Comparison of ENCODE assay signal across 1 cellular context in the genomic region with DNA sequence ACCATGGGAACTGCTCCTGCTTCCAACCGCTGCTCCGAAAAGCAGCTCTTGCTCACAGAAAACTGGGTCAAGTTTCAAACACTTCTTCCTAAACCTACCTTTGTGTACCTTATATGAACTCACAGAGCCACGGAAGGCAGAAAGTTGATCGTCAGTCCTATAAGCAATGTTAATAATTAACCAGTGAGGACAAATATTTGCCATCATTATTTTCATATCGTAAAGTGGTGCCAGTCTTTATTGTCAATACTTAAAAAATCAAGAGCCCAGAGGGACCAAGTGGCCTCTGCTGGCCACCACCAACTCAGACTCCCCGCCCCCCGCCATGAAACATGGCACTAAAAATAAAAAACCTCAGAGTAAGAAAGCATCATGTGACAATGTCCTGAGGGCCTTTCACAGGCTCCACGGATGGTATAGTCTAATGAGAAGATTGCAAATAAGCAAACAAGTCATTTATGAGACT.
TF ChIP-seq lines count a peak whose summit lies in the region.

No MANE protein-coding gene starts in this region.

TF ChIP-seq in HepG2, 621 proteins besides CTCF, POLR2A, EP300 and RAD21 (continued from another document):
- TF ChIP-seq, protein P1, sequence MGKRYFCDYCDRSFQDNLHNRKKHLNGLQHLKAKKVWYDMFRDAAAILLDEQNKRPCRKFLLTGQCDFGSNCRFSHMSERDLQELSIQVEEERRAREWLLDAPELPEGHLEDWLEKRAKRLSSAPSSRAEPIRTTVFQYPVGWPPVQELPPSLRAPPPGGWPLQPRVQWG (CRISPR knock-in tag; IDR thresholded peaks at IDR 0.05; ENCODE audit: borderline replicate concordance, low read depth), result no peak
- no peak for TF ChIP-seq ZBTB1 (CRISPR knock-in tag; IDR thresholded peaks at IDR 0.05; ENCODE audit: borderline replicate concordance)
- no peak for TF ChIP-seq CBX5 (CRISPR knock-in tag; IDR thresholded peaks at IDR 0.05; ENCODE audit: borderline replicate concordance)
- no peak for TF ChIP-seq XBP1 (CRISPR knock-in tag; IDR thresholded peaks at IDR 0.05)
- TF ChIP-seq ZNF234 (CRISPR knock-in tag; conservative IDR thresholded peaks at IDR 0.05), result no peak
- no peak for TF ChIP-seq ZFP90 (CRISPR knock-in tag; IDR thresholded peaks at IDR 0.05; ENCODE audit: borderline replicate concordance)
- no peak for TF ChIP-seq MAFK (conservative IDR thresholded peaks at IDR 0.05 in 1 of 2, IDR thresholded peaks at IDR 0.05 in 1 of 2; ENCODE audit: low read length in 2 of 2)
- TF ChIP-seq ZNF777 (CRISPR knock-in tag; IDR thresholded peaks at IDR 0.05), result no peak
- TF ChIP-seq U2AF2 (IDR thresholded peaks at IDR 0.05; ENCODE audit: low read depth, low read length), result no peak
- TF ChIP-seq, protein P2, sequence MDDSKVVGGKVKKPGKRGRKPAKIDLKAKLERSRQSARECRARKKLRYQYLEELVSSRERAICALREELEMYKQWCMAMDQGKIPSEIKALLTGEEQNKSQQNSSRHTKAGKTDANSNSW (CRISPR knock-in tag; IDR thresholded peaks at IDR 0.05; ENCODE audit: borderline replicate concordance), result no peak
- TF ChIP-seq, protein P3, sequence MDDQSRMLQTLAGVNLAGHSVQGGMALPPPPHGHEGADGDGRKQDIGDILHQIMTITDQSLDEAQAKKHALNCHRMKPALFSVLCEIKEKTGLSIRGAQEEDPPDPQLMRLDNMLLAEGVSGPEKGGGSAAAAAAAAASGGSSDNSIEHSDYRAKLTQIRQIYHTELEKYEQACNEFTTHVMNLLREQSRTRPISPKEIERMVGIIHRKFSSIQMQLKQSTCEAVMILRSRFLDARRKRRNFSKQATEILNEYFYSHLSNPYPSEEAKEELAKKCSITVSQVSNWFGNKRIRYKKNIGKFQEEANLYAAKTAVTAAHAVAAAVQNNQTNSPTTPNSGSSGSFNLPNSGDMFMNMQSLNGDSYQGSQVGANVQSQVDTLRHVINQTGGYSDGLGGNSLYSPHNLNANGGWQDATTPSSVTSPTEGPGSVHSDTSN (CRISPR knock-in tag; IDR thresholded peaks at IDR 0.05; ENCODE audit: borderline replicate concordance), result no peak
- TF ChIP-seq RXRB (CRISPR knock-in tag; IDR thresholded peaks at IDR 0.05; ENCODE audit: borderline replicate concordance), result peak; percentile 90
- TF ChIP-seq, protein P4, sequence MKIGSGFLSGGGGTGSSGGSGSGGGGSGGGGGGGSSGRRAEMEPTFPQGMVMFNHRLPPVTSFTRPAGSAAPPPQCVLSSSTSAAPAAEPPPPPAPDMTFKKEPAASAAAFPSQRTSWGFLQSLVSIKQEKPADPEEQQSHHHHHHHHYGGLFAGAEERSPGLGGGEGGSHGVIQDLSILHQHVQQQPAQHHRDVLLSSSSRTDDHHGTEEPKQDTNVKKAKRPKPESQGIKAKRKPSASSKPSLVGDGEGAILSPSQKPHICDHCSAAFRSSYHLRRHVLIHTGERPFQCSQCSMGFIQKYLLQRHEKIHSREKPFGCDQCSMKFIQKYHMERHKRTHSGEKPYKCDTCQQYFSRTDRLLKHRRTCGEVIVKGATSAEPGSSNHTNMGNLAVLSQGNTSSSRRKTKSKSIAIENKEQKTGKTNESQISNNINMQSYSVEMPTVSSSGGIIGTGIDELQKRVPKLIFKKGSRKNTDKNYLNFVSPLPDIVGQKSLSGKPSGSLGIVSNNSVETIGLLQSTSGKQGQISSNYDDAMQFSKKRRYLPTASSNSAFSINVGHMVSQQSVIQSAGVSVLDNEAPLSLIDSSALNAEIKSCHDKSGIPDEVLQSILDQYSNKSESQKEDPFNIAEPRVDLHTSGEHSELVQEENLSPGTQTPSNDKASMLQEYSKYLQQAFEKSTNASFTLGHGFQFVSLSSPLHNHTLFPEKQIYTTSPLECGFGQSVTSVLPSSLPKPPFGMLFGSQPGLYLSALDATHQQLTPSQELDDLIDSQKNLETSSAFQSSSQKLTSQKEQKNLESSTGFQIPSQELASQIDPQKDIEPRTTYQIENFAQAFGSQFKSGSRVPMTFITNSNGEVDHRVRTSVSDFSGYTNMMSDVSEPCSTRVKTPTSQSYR (CRISPR knock-in tag; IDR thresholded peaks at IDR 0.05; ENCODE audit: borderline replicate concordance), result no peak
- TF ChIP-seq CAMTA2 (CRISPR knock-in tag; IDR thresholded peaks at IDR 0.05; ENCODE audit: borderline replicate concordance), result no peak
- no peak for TF ChIP-seq ZNF160 (CRISPR knock-in tag; IDR thresholded peaks at IDR 0.05)
- no peak for TF ChIP-seq HMG20B (CRISPR knock-in tag; conservative IDR thresholded peaks at IDR 0.05)
- TF ChIP-seq, protein P5, sequence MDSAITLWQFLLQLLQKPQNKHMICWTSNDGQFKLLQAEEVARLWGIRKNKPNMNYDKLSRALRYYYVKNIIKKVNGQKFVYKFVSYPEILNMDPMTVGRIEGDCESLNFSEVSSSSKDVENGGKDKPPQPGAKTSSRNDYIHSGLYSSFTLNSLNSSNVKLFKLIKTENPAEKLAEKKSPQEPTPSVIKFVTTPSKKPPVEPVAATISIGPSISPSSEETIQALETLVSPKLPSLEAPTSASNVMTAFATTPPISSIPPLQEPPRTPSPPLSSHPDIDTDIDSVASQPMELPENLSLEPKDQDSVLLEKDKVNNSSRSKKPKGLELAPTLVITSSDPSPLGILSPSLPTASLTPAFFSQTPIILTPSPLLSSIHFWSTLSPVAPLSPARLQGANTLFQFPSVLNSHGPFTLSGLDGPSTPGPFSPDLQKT (CRISPR knock-in tag; IDR thresholded peaks at IDR 0.05; ENCODE audit: borderline replicate concordance), result no peak
- TF ChIP-seq, protein P6, sequence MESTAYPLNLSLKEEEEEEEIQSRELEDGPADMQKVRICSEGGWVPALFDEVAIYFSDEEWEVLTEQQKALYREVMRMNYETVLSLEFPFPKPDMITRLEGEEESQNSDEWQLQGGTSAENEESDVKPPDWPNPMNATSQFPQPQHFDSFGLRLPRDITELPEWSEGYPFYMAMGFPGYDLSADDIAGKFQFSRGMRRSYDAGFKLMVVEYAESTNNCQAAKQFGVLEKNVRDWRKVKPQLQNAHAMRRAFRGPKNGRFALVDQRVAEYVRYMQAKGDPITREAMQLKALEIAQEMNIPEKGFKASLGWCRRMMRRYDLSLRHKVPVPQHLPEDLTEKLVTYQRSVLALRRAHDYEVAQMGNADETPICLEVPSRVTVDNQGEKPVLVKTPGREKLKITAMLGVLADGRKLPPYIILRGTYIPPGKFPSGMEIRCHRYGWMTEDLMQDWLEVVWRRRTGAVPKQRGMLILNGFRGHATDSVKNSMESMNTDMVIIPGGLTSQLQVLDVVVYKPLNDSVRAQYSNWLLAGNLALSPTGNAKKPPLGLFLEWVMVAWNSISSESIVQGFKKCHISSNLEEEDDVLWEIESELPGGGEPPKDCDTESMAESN (CRISPR knock-in tag; conservative IDR thresholded peaks at IDR 0.05), result no peak
- peak; percentile 46 for TF ChIP-seq SKI (IDR thresholded peaks at IDR 0.05; ENCODE audit: partially characterized antibody)
- 0 out of 2 replicates have a peak, but pooled peaks have one; percentile 19 for TF ChIP-seq MEF2D (CRISPR knock-in tag; IDR thresholded peaks at IDR 0.05)
- TF ChIP-seq ZFP36 (IDR thresholded peaks at IDR 0.05; ENCODE audit: borderline replicate concordance, low read depth, low read length, partially characterized antibody), result no peak
- peak; percentile 63 for TF ChIP-seq SALL1 (CRISPR knock-in tag; IDR thresholded peaks at IDR 0.05)
- no peak for TF ChIP-seq ZNF326 (CRISPR knock-in tag; IDR thresholded peaks at IDR 0.05; ENCODE audit: borderline replicate concordance)
- TF ChIP-seq ZNF629 (CRISPR knock-in tag; conservative IDR thresholded peaks at IDR 0.05), result no peak
- TF ChIP-seq ZSCAN9 (CRISPR knock-in tag; IDR thresholded peaks at IDR 0.05; ENCODE audit: borderline replicate concordance), result 0 out of 2 replicates have a peak, but pooled peaks have one; percentile 26
- TF ChIP-seq, protein P7, sequence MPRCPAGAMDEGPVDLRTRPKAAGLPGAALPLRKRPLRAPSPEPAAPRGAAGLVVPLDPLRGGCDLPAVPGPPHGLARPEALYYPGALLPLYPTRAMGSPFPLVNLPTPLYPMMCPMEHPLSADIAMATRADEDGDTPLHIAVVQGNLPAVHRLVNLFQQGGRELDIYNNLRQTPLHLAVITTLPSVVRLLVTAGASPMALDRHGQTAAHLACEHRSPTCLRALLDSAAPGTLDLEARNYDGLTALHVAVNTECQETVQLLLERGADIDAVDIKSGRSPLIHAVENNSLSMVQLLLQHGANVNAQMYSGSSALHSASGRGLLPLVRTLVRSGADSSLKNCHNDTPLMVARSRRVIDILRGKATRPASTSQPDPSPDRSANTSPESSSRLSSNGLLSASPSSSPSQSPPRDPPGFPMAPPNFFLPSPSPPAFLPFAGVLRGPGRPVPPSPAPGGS (CRISPR knock-in tag; IDR thresholded peaks at IDR 0.05), result no peak
- no peak; the same call in 1 of the 2 replicates for TF ChIP-seq ZNF335 (CRISPR knock-in tag; IDR thresholded peaks at IDR 0.05)
- TF ChIP-seq ZNF180 (CRISPR knock-in tag; IDR thresholded peaks at IDR 0.05; ENCODE audit: borderline replicate concordance, low read depth), result no peak
- no peak for TF ChIP-seq NPAS2 (CRISPR knock-in tag; IDR thresholded peaks at IDR 0.05; ENCODE audit: borderline replicate concordance)
- 0 out of 2 replicates have a peak, but pooled peaks have one; percentile 2 for TF ChIP-seq MIER3 (CRISPR knock-in tag; IDR thresholded peaks at IDR 0.05; ENCODE audit: borderline replicate concordance)
